ENCODE assay signal across 15 cellular contexts in the genomic region with DNA sequence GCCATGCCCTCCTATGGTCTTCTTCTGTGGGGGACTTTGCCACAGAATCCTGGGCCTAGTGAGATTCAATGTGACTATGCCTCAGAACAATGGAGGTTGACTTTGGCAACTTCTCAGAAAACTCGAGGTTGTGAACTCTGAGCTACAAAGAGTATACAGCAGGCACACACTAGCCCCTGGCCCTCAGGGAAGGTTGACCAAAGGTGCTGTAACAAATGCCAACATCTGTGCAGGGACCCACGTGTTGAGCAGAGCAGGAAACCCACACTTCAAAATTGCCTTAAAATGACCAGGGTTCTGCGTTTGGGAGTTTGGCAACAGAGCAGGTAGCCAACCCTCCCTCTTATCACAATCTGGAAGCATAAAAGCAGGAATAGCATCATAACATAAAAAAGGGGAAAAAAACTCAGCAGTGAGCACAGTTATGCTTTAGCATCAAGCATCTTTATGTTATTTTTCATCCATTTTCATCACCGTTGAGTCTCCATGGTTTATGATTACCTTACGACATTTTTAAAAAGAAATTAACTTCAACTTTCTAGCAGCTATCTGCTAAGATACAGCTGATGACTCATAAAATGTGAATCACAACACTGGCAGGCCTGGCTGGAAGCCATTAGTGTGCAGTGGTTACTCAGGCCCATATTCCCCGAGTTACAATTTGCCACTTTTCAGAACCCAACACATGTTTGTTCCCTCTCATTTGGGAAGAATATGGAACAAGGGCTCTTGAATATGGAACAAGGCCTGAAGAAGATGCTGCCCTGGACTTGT. TPM values are rescaled to one million over a fixed set of nuclear protein-coding genes. Genes with fewer than 3 reads are reported as not detected.
DNase-seq lines count a peak whose midpoint lies in the region; ATAC-seq, FAIRE-seq and TF ChIP-seq lines count a peak whose summit lies in the region.
"Had no signal": no experiment of that assay in that cellular context is flagged by ENCODE, and none has a peak within 500 bp of the region (broad histone marks: within the 10 kb centered on the region; RNA-seq: fewer than 3 reads in every experiment).

No MANE protein-coding gene starts in this region.

- H3K27me3 ChIP-seq in astrocyte (ENCODE audit: insufficient read depth, low read length) (peaks cover 6% of the 10 kb centered on the region), HAP-1 (ENCODE audit: low read depth) (no peaks in the 10 kb centered on the region)
- H3K27me3 ChIP-seq: BLaER1 treated with 17β-estradiol and CSF1 and Interleukin-3, amounts not matched to agents 10 nM and 100 nM had no signal

- H2AFZ ChIP-seq in astrocyte (ENCODE audit: low read depth, low read length) = no peak overlapping the region

- no peaks in the 10 kb centered on the region for H3K36me3 ChIP-seq in astrocyte (ENCODE audit: insufficient read depth, low read length)
- H3K36me3 ChIP-seq in HAP-1 (replicated peaks) = no peaks in the 10 kb centered on the region
- H3K36me3 ChIP-seq: BLaER1 treated with 17β-estradiol and CSF1 and Interleukin-3, amounts not matched to agents 10 nM and 100 nM had no signal

- no peaks in the 10 kb centered on the region for H3K9me3 ChIP-seq in astrocyte (ENCODE audit: insufficient read depth, low read depth, low read length)
- H3K9me3 ChIP-seq in HAP-1 = no peaks in the 10 kb centered on the region
- H3K9me3 ChIP-seq: BLaER1 treated with 17β-estradiol and CSF1 and Interleukin-3, amounts not matched to agents 10 nM and 100 nM had no signal

- peak; percentile 74 for DNase-seq in ACHN
- DNase-seq in HPDE6-E6E7 (ENCODE audit: extremely low spot score) = peak; percentile 70
- peak; percentile 65 for DNase-seq in astrocyte (ENCODE audit: low read depth)
- peak; percentile 83 for DNase-seq in iris pigment epithelial cell (ENCODE audit: low read depth)
- DNase-seq in HAP-1 (ENCODE audit: low spot score in 2 of 2) = no peak
- DNase-seq in stimulated activated CD4-positive, alpha-beta T cell treated with anti-CD3 and anti-CD28 coated beads, Interleukin-12 subunit alpha, Interleukin-12 subunit beta, amount 100 ng/mL, for 4 hours = no peak
- DNase-seq: activated CD4-positive, alpha-beta T cell treated with anti-CD3 and anti-CD28 coated beads, Interleukin-2, amount 50 U/mL, for 48 hours; activated naive CD4-positive, alpha-beta T cell; MM.1S; NCI-H774; stimulated activated CD8-positive, alpha-beta memory T cell treated with anti-CD3 and anti-CD28 coated beads, Interleukin-4, amount 100 ng/mL, for 48 hours had no signal

- no peak overlapping the region for H3K9ac ChIP-seq in astrocyte (ENCODE audit: low read length)
- H3K9ac ChIP-seq: BLaER1 treated with 17β-estradiol and CSF1 and Interleukin-3, amounts not matched to agents 10 nM and 100 nM had no signal

- H3K4me3 Mint-ChIP-seq in astrocyte (ENCODE audit: unreplicated experiment) = no peak overlapping the region

- TF ChIP-seq CTCF in astrocyte (IDR thresholded peaks at IDR 0.05; ENCODE audit: insufficient read depth, low read depth, low read length) = no peak

- H3K4me3 ChIP-seq in astrocyte (ENCODE audit: insufficient read depth, low read depth, low read length) (no peak overlapping the region), HAP-1 (no peak overlapping the region)
- H3K4me3 ChIP-seq: BLaER1 treated with 17β-estradiol and CSF1 and Interleukin-3, amounts not matched to agents 10 nM and 100 nM; skin epidermis had no signal

- H3K4me1 ChIP-seq in astrocyte (ENCODE audit: insufficient read depth, low read length) (peaks cover 5% of the 10 kb centered on the region), HAP-1 (no peaks in the 10 kb centered on the region)

- no peaks in the 10 kb centered on the region for H4K20me1 ChIP-seq in astrocyte (ENCODE audit: insufficient read depth, low read length)
- H4K20me1 ChIP-seq: BLaER1 treated with 17β-estradiol and CSF1 and Interleukin-3, amounts not matched to agents 10 nM and 100 nM had no signal

- peak; percentile 74 for FAIRE-seq in astrocyte (lab: Jason Lieb, UNC)

- H3K27ac ChIP-seq in astrocyte (ENCODE audit: low read depth, low read length) = no peak overlapping the region
- H3K27ac ChIP-seq: BLaER1 treated with 17β-estradiol and CSF1 and Interleukin-3, amounts not matched to agents 10 nM and 100 nM; skin epidermis had no signal

- no peaks in the 10 kb centered on the region for H3K36me3 Mint-ChIP-seq in astrocyte (ENCODE audit: low read depth, unreplicated experiment)

- peaks cover 21% of the 10 kb centered on the region for H3K27me3 Mint-ChIP-seq in astrocyte (ENCODE audit: low read depth, unreplicated experiment)

- ATAC-seq in GM18511 (IDR thresholded peaks at IDR 0.05; ENCODE audit: unreplicated experiment) = no peak
- no peak for ATAC-seq in HG03460 (IDR thresholded peaks at IDR 0.05; ENCODE audit: unreplicated experiment)

- H3K27ac Mint-ChIP-seq in astrocyte (ENCODE audit: unreplicated experiment) = peak overlapping the region; percentile 78

- peak overlapping the region; percentile 17 for H3K4me2 ChIP-seq in astrocyte (ENCODE audit: low read length)
- H3K4me2 ChIP-seq: BLaER1 treated with 17β-estradiol and CSF1 and Interleukin-3, amounts not matched to agents 10 nM and 100 nM had no signal

- in situ Hi-C loops in ACHN (cut with HindIII; ENCODE audit: low pct_ligation_motif_present, low pct_unique_long_range_greater_than_20kb, low sequenced_read_pairs) = no loop called here
- in situ Hi-C loops in HAP-1 (cut with MboI; ENCODE audit: low sequenced_read_pairs) = no loop called here

- no peaks in the 10 kb centered on the region for H3K9me3 Mint-ChIP-seq in astrocyte (ENCODE audit: unreplicated experiment)

- peaks cover 19% of the 10 kb centered on the region for H3K4me1 Mint-ChIP-seq in astrocyte (ENCODE audit: low read depth, unreplicated experiment)

- H3K79me2 ChIP-seq in astrocyte (ENCODE audit: insufficient read depth, low read length) = no peaks in the 10 kb centered on the region

RNA-seq across cellular contexts. Expression of a gene that starts 11.1 kb away (rescaled TPM):
- not detected in 2 replicates for total RNA-seq in astrocyte

Comparison
In these comparisons a context has a peak if more than half of its experiments do, and no peak if none do; other contexts are left out.
1. DNase-seq: peak in ACHN (single experiment), HPDE6-E6E7 (single experiment), astrocyte (single experiment) and iris pigment epithelial cell (single experiment); none in HAP-1 (0 of 2) and stimulated activated CD4-positive, alpha-beta T cell treated with anti-CD3 and anti-CD28 coated beads, Interleukin-12 subunit alpha, Interleukin-12 subunit beta, amount 100 ng/mL, for 4 hours (single experiment).